ENCODE assay signal across 18 cellular contexts in the genomic region with DNA sequence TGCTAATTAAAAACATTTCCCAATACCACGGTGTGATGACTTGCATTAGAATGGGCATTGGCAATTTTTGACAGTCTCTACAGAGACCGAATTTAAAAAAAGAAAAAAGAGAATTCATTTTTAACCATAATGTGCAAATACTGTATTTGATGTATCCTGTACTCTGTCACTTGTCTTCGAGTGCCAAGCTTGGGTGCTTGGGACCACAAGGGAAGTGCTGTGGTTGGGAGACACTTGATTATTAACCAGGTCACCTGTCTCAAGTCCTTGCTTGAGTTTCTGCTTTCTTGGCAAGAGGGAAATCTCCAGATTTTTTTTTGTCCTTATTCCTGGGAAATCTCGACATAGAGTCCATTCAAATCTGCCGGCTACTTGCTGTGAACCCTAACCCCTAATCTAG.
DNase-seq lines count a peak whose midpoint lies in the region; ATAC-seq and TF ChIP-seq lines count a peak whose summit lies in the region.
"Had no signal": no experiment of that assay in that cellular context is flagged by ENCODE, and none has a peak within 500 bp of the region (broad histone marks: within the 10 kb centered on the region; RNA-seq: fewer than 3 reads in every experiment).

No MANE protein-coding gene starts in this region.

- TF ChIP-seq RAD21 in SK-N-SH (IDR thresholded peaks at IDR 0.05; ENCODE audit: low read length), result no peak

- no peaks in the 10 kb centered on the region for H3F3A ChIP-seq in SK-N-SH (replicated peaks; ENCODE audit: insufficient read depth)

- no peak for TF ChIP-seq CTCF in DND-41 (IDR thresholded peaks at IDR 0.05; ENCODE audit: borderline replicate concordance, extremely low read depth, low read length, poor library complexity, severe bottlenecking)
- no peak for TF ChIP-seq CTCF in heart right ventricle (IDR thresholded peaks at IDR 0.05)
- TF ChIP-seq CTCF in SK-N-SH (IDR thresholded peaks at IDR 0.05), result no peak

- H3K27me3 ChIP-seq in DND-41 (ENCODE audit: insufficient read depth, low read length, poor library complexity) (no peaks in the 10 kb centered on the region), heart right ventricle (no peaks in the 10 kb centered on the region), SK-N-SH (ENCODE audit: insufficient read depth) (no peaks in the 10 kb centered on the region), right cardiac atrium (ENCODE audit: control insufficient read depth, insufficient read depth) (no peaks in the 10 kb centered on the region)
- H3K27me3 ChIP-seq: MG63, stomach, upper lobe of right lung had no signal

- H3K4me1 ChIP-seq in DND-41 (ENCODE audit: insufficient read depth, low read length), result peaks cover 32% of the 10 kb centered on the region
- no peaks in the 10 kb centered on the region for H3K4me1 ChIP-seq in heart right ventricle
- H3K4me1 ChIP-seq in SK-N-SH (ENCODE audit: control insufficient read depth in 1 of 2, insufficient read depth in 2 of 2, low read depth in 1 of 2, low read length in 1 of 2), result no peaks in the 10 kb centered on the region
- H3K4me1 ChIP-seq in right cardiac atrium (ENCODE audit: control insufficient read depth, insufficient read depth, low read length), result no peaks in the 10 kb centered on the region
- H3K4me1 ChIP-seq: stomach, upper lobe of right lung had no signal

- H3K4me3 ChIP-seq in DND-41 (ENCODE audit: low read depth in 1 of 2, low read length in 2 of 2) (no peak overlapping the region), heart right ventricle (no peak overlapping the region), SK-N-SH (ENCODE audit: low read depth in 2 of 2, low read length in 1 of 2) (no peak overlapping the region), right cardiac atrium (ENCODE audit: low read length) (no peak overlapping the region)
- H3K4me3 ChIP-seq: MG63, stomach, upper lobe of right lung had no signal

- no peak overlapping the region for H3K4me2 ChIP-seq in DND-41 (ENCODE audit: insufficient read depth, low read length)
- H3K4me2 ChIP-seq in SK-N-SH, result no peak overlapping the region

- intact Hi-C loops in heart right ventricle (cut with DNase I) (no loop called here), right cardiac atrium (cut with DNase I) (no loop called here)

- peak; percentile 88 for ATAC-seq in DND-41 (ENCODE audit: insufficient read depth, low read depth)
- ATAC-seq in GM19395 (IDR thresholded peaks at IDR 0.05; ENCODE audit: unreplicated experiment), result peak; percentile 76
- ATAC-seq in HG02610 (IDR thresholded peaks at IDR 0.05; ENCODE audit: unreplicated experiment), result peak; percentile 57
- peak; percentile 81 for ATAC-seq in HG03159 (IDR thresholded peaks at IDR 0.05; ENCODE audit: unreplicated experiment)
- no peak for ATAC-seq in heart right ventricle
- no peak for ATAC-seq in right cardiac atrium
- ATAC-seq: upper lobe of right lung had no signal

- peak; percentile 51 for DNase-seq in DND-41
- DNase-seq in heart right ventricle, result no peak
- no peak for DNase-seq in SK-N-SH
- DNase-seq in NCI-H748 (lab: John Stamatoyannopoulos, UW; ENCODE audit: unreplicated experiment), result no peak
- no peak for DNase-seq in right cardiac atrium
- DNase-seq: activated CD4-positive, alpha-beta T cell treated with anti-CD3 and anti-CD28 coated beads for 4 hours; activated CD8-positive, alpha-beta memory T cell treated with anti-CD3 and anti-CD28 coated beads, Interleukin-2, amount 50 U/mL, for 48 hours; activated naive CD4-positive, alpha-beta T cell treated with Interleukin-2 at 50 U/mL for 16 hours; CD4-positive, CD25-positive, alpha-beta regulatory T cell; MG63; NCI-H187 treated with DMSO at 0.1 percent for 48 hours; NCI-H510A treated with DMSO at 0.1 percent for 48 hours; stomach; T-helper 9 cell; upper lobe of right lung had no signal

- CTCF ChIA-PET in SK-N-SH (lab: Yijun Ruan, JAX), result no interaction called here

- H3K27ac ChIP-seq in DND-41 (ENCODE audit: low read length) (no peak overlapping the region), heart right ventricle (no peak overlapping the region), SK-N-SH (ENCODE audit: low read depth in 2 of 2, low read length in 1 of 2) (no peak overlapping the region), right cardiac atrium (ENCODE audit: low read length) (no peak overlapping the region)
- H3K27ac ChIP-seq: stomach, upper lobe of right lung had no signal

- no peak overlapping the region for H3K9ac ChIP-seq in DND-41 (ENCODE audit: low read depth, low read length)
- no peak overlapping the region for H3K9ac ChIP-seq in SK-N-SH

- 78% methylated on average over 5 of the region's 5 CpGs for WGBS in heart right ventricle, 2 donors
- WGBS in SK-N-SH (ENCODE audit: low lambda C conversion rate), result 57% methylated on average over 5 of the region's 5 CpGs
- 81% methylated on average over 5 of the region's 5 CpGs for WGBS in right cardiac atrium

- H3K79me2 ChIP-seq in DND-41 (ENCODE audit: insufficient read depth, low read length), result no peaks in the 10 kb centered on the region
- H3K79me2 ChIP-seq in SK-N-SH (ENCODE audit: insufficient read depth), result no peaks in the 10 kb centered on the region

- POLR2A ChIA-PET in SK-N-SH (lab: Yijun Ruan, JAX), result no interaction called here

- H3K36me3 ChIP-seq in DND-41 (ENCODE audit: insufficient read depth, low read length) (no peaks in the 10 kb centered on the region), heart right ventricle (no peaks in the 10 kb centered on the region), SK-N-SH (replicated peaks in 1 of 2; ENCODE audit: control insufficient read depth in 1 of 2, insufficient read depth in 2 of 2, low read length in 1 of 2) (no peaks in the 10 kb centered on the region)
- H3K36me3 ChIP-seq: MG63, stomach, upper lobe of right lung had no signal

- no peak overlapping the region for H2AFZ ChIP-seq in DND-41 (ENCODE audit: low read depth, low read length)
- no peak overlapping the region for H2AFZ ChIP-seq in SK-N-SH (ENCODE audit: low read depth)

- H4K20me1 ChIP-seq in DND-41 (ENCODE audit: insufficient read depth, low read length) (no peaks in the 10 kb centered on the region), SK-N-SH (ENCODE audit: insufficient read depth) (no peaks in the 10 kb centered on the region)

- no peaks in the 10 kb centered on the region for H3K9me3 ChIP-seq in DND-41 (ENCODE audit: insufficient read depth, low read length, severe bottlenecking)
- H3K9me3 ChIP-seq in heart right ventricle, result peaks cover 0 to 7% (median 0%) of the 10 kb centered on the region in 11 donors
- no peaks in the 10 kb centered on the region for H3K9me3 ChIP-seq in SK-N-SH
- no peaks in the 10 kb centered on the region for H3K9me3 ChIP-seq in right cardiac atrium (ENCODE audit: control insufficient read depth, low read length)
- H3K9me3 ChIP-seq: MG63, stomach, upper lobe of right lung had no signal

- H3K9me2 ChIP-seq in SK-N-SH, result no peaks in the 10 kb centered on the region

- TF ChIP-seq EP300 in SK-N-SH (IDR thresholded peaks at IDR 0.05; ENCODE audit: borderline replicate concordance in 1 of 2, low read depth in 1 of 2, low read length in 1 of 2), result no peak

TF ChIP-seq in SK-N-SH, 30 proteins besides CTCF, POLR2A, EP300 and RAD21:
- no peak for TF ChIP-seq NFIC (IDR thresholded peaks at IDR 0.05; ENCODE audit: borderline replicate concordance)
TF ChIP-seq in SK-N-SH: peak in this region for 0.

Comparison
In these comparisons a context has a peak if more than half of its experiments do, and no peak if none do; other contexts are left out.
1. ATAC-seq: peak in DND-41 (single experiment), GM19395 (single experiment), HG02610 (single experiment) and HG03159 (single experiment); none in heart right ventricle (0 of 8) and right cardiac atrium (0 of 2).